Comparison of ENCODE assay signal across 10 cellular contexts in genomic region chr10:80191589-80192270, GRCh38. TPM values are rescaled to one million over a fixed set of nuclear protein-coding genes. Genes with fewer than 3 reads are reported as not detected.
DNase-seq lines count a peak whose midpoint lies in the region; ATAC-seq and TF ChIP-seq lines count a peak whose summit lies in the region.
"Had no signal": no experiment of that assay in that cellular context is flagged by ENCODE, and none has a peak within 500 bp of the region (broad histone marks: within the 10 kb centered on the region; RNA-seq: fewer than 3 reads in every experiment).

No MANE protein-coding gene starts in this region.

- H3K9ac ChIP-seq in PC-3 (ENCODE audit: low read length): no peak overlapping the region
- H3K9ac ChIP-seq in duodenal mucosa (ENCODE audit: low read depth in 1 of 2, low read length in 2 of 2): peak overlapping the region; percentile 19 to 55
- H3K9ac ChIP-seq in trophoblast cell (ENCODE audit: low read length): no peak overlapping the region

- H3K4me1 Mint-ChIP-seq in CD4-positive, alpha-beta memory T cell: peaks cover 58 to 84% (median 74%) of the 10 kb centered on the region in 4 donors

- no peak overlapping the region for H3K23ac ChIP-seq in trophoblast cell (ENCODE audit: low read length)

- no peak overlapping the region for H4K8ac ChIP-seq in trophoblast cell (ENCODE audit: low read depth, low read length)

- peak overlapping the region in 1 of 2 donors; percentile 6 for H3K4me3 ChIP-seq in CD4-positive, alpha-beta memory T cell (ENCODE audit: low read length in 2 of 2)
- H3K4me3 ChIP-seq in PC-3 (ENCODE audit: low read length): no peak overlapping the region
- H3K4me3 ChIP-seq in duodenal mucosa (ENCODE audit: low read depth in 1 of 2, low read length in 2 of 2): peak overlapping the region in 1 of 2 donors; percentile 35
- H3K4me3 ChIP-seq in trophoblast cell (ENCODE audit: low read depth, low read length): no peak overlapping the region
- H3K4me3 ChIP-seq: coronary artery had no signal

- ATAC-seq in PC-3: no peak
- no peak for ATAC-seq in GM18868 (IDR thresholded peaks at IDR 0.05; ENCODE audit: unreplicated experiment)
- ATAC-seq in HG02981 (IDR thresholded peaks at IDR 0.05; ENCODE audit: unreplicated experiment): no peak

- H3K27me3 Mint-ChIP-seq in CD4-positive, alpha-beta memory T cell: no peaks in the 10 kb centered on the region

- CTCF ChIA-PET in CD4-positive, alpha-beta memory T cell (lab: Charles Lee; ENCODE audit: partially characterized antibody): interaction anchor here (0.9 to 6.1 kb wide), 2 partner anchors 12 to 31 kb away, joined by 3 to 38 read pairs; no protein-coding TSS in a partner anchor
- CTCF ChIA-PET in PC-3 (lab: Charles Lee): no interaction called here

- no peaks in the 10 kb centered on the region for H3K9me3 ChIP-seq in CD4-positive, alpha-beta memory T cell (ENCODE audit: control insufficient read depth in 1 of 2, low read length in 2 of 2)
- H3K9me3 ChIP-seq in PC-3 (ENCODE audit: low read length) (no peaks in the 10 kb centered on the region), duodenal mucosa (ENCODE audit: control insufficient read depth in 1 of 2, low read length in 2 of 2) (no peaks in the 10 kb centered on the region), trophoblast cell (ENCODE audit: insufficient read depth, low read depth, low read length) (no peaks in the 10 kb centered on the region)

- peak overlapping the region; percentile 36 for H3K27ac ChIP-seq in CD4-positive, alpha-beta memory T cell (ENCODE audit: low read depth, low read length)
- peak overlapping the region; percentile 0; the same call in 1 of the 2 replicates for H3K27ac ChIP-seq in PC-3 (ENCODE audit: low read length)
- peak overlapping the region; percentile 83 for H3K27ac ChIP-seq in duodenal mucosa (ENCODE audit: low read depth, low read length)
- no peak overlapping the region for H3K27ac ChIP-seq in trophoblast cell (ENCODE audit: low read depth, low read length)
- H3K27ac ChIP-seq: coronary artery had no signal

- H3K4ac ChIP-seq in trophoblast cell (ENCODE audit: low read depth, low read length): peak overlapping the region; percentile 9

- no peak overlapping the region for H3K4me2 ChIP-seq in PC-3 (ENCODE audit: low read length)
- H3K4me2 ChIP-seq in trophoblast cell (ENCODE audit: low read length): no peak overlapping the region

- no TSS peak for BruUV-seq in PC-3 (replicated peaks; lab: Mats Ljungman, UMichigan)

- no peak overlapping the region for H2BK120ac ChIP-seq in trophoblast cell (ENCODE audit: insufficient read depth, low read length, poor library complexity)

- H3K27ac Mint-ChIP-seq in CD4-positive, alpha-beta memory T cell: peak overlapping the region; percentile 65 to 95 (median 91)

- POLR2A ChIA-PET in CD4-positive, alpha-beta memory T cell (lab: Charles Lee; ENCODE audit: partially characterized antibody): interaction anchor here (1.2 to 3.3 kb wide), 2 partner anchors 11 to 14 kb away, joined by 5 to 29 read pairs; no protein-coding TSS in a partner anchor
- POLR2A ChIA-PET in PC-3 (lab: Charles Lee; ENCODE audit: unreplicated experiment): no interaction called here

- no peaks in the 10 kb centered on the region for H3K27me3 ChIP-seq in CD4-positive, alpha-beta memory T cell (ENCODE audit: insufficient read depth, low read length)
- H3K27me3 ChIP-seq in PC-3 (ENCODE audit: low read length) (no peaks in the 10 kb centered on the region), duodenal mucosa (ENCODE audit: control insufficient read depth in 1 of 2, insufficient read depth in 2 of 2, low read length in 2 of 2) (no peaks in the 10 kb centered on the region), trophoblast cell (ENCODE audit: insufficient read depth, low read length) (no peaks in the 10 kb centered on the region)

- no peak overlapping the region for H3K14ac ChIP-seq in trophoblast cell (ENCODE audit: low read length)

- H3F3A ChIP-seq in PC-3 (ENCODE audit: low read length, unreplicated experiment): peaks cover 4% of the 10 kb centered on the region

- H2BK12ac ChIP-seq in trophoblast cell (ENCODE audit: low read length): no peak overlapping the region

- no peak overlapping the region for H4K12ac ChIP-seq in trophoblast cell (ENCODE audit: low read depth, low read length)

- H3K9me2 ChIP-seq in PC-3 (replicated peaks; ENCODE audit: low read length): no peaks in the 10 kb centered on the region

- H4K91ac ChIP-seq in trophoblast cell (ENCODE audit: low read depth, low read length): no peak overlapping the region

- H3K79me2 ChIP-seq in PC-3 (ENCODE audit: low read length) (peaks cover 98% of the 10 kb centered on the region), trophoblast cell (ENCODE audit: control insufficient read depth, insufficient read depth, low read length, poor library complexity) (peaks cover 11% of the 10 kb centered on the region)

- H2BK5ac ChIP-seq in trophoblast cell (ENCODE audit: low read depth, low read length, poor library complexity): no peak overlapping the region

- peaks cover 81% of the 10 kb centered on the region for H4K20me1 ChIP-seq in PC-3 (ENCODE audit: low read length)

- H3K9me3 Mint-ChIP-seq in CD4-positive, alpha-beta memory T cell: peaks cover 0 to 6% (median 0%) of the 10 kb centered on the region in 8 donors

- no peaks in the 10 kb centered on the region for H3K79me1 ChIP-seq in trophoblast cell (ENCODE audit: low read length)

- DNase-seq in CD4-positive, alpha-beta memory T cell: no peak
- DNase-seq in PC-3 (peak; percentile 80), trophoblast cell (peak; percentile 45 to 58), cerebellum (ENCODE audit: low spot score) (no peak)
- no peak for DNase-seq in NK-92 treated with Interleukin-12 subunit alpha and Interleukin-12 subunit beta, amount 100 ng/mL, for 24 hours (lab: John Stamatoyannopoulos, UW)
- DNase-seq: SHP77 treated with DMSO at 0.1 percent for 48 hours had no signal

- H3K36me3 ChIP-seq in CD4-positive, alpha-beta memory T cell (ENCODE audit: insufficient read depth, low read length): no peaks in the 10 kb centered on the region
- H3K36me3 ChIP-seq in PC-3 (ENCODE audit: low read depth, low read length) (peaks cover 45% of the 10 kb centered on the region), duodenal mucosa (ENCODE audit: control insufficient read depth in 1 of 2, insufficient read depth in 2 of 2, low read length in 2 of 2) (no peaks in the 10 kb centered on the region), trophoblast cell (ENCODE audit: control insufficient read depth in 1 of 2, insufficient read depth in 2 of 2, low read length in 2 of 2) (peaks cover 0 to 4% of the 10 kb centered on the region in 2 experiments)

- no CpG with 5 or more reads among the region's 16 CpGs for WGBS in trophoblast cell (ENCODE audit: extremely low coverage, insufficient coverage, insufficient read length)

- H3K36me3 Mint-ChIP-seq in CD4-positive, alpha-beta memory T cell: peaks cover 21 to 35% of the 10 kb centered on the region in 2 donors

- no peak overlapping the region for H3K18ac ChIP-seq in trophoblast cell (ENCODE audit: low read length)

- H2AFZ ChIP-seq in PC-3 (ENCODE audit: low read length): no peak overlapping the region
- H2AFZ ChIP-seq in trophoblast cell (ENCODE audit: insufficient read depth, low read length, poor library complexity): peak overlapping the region; percentile 6

- intact Hi-C loops in CD4-positive, alpha-beta memory T cell (cut with micrococcal nuclease): no loop called here
- intact Hi-C loops in PC-3 (cut with micrococcal nuclease): loop anchor here (10.0 kb wide), 1 partner anchor 1737 kb away; no protein-coding TSS in a partner anchor

- TF ChIP-seq CTCF in PC-3 (conservative IDR thresholded peaks at IDR 0.05; ENCODE audit: low read depth, low read length): no peak

- no peak overlapping the region for H2AK5ac ChIP-seq in trophoblast cell (ENCODE audit: low read length)

- H3K4me1 ChIP-seq in CD4-positive, alpha-beta memory T cell (ENCODE audit: insufficient read depth, low read length): peaks cover 83% of the 10 kb centered on the region
- peaks cover 40% of the 10 kb centered on the region for H3K4me1 ChIP-seq in PC-3 (ENCODE audit: insufficient read depth, low read length)
- peaks cover 63 to 65% of the 10 kb centered on the region in 2 donors for H3K4me1 ChIP-seq in duodenal mucosa (ENCODE audit: control insufficient read depth in 1 of 2, insufficient read depth in 2 of 2, low read length in 2 of 2)
- peaks cover 5 to 12% of the 10 kb centered on the region in 2 experiments for H3K4me1 ChIP-seq in trophoblast cell (ENCODE audit: control insufficient read depth in 1 of 2, insufficient read depth in 2 of 2, low read length in 2 of 2)

- H3K4me3 Mint-ChIP-seq in CD4-positive, alpha-beta memory T cell: peak overlapping the region in 7 of 8 donors; percentile 27 to 74 (median 51)

RNA-seq across cellular contexts. Expression of gene ANXA11, which starts 13.6 kb away (rescaled TPM):
- 100 to 1,000 TPM; 202 to 211 TPM for total RNA-seq in CD4-positive, alpha-beta memory T cell
- polyA plus RNA-seq in CD4-positive, alpha-beta memory T cell: 100 to 1,000 TPM; 173 to 342 TPM
- 434 and 520 TPM in 2 replicates for total RNA-seq in PC-3 (2014; rRNA removed)
- 460 and 504 TPM in 2 replicates for polyA plus RNA-seq in trophoblast cell (2013)
- 5.4 TPM for total RNA-seq in cerebellum

RNA-seq across cellular contexts. Expression of gene PLAC9, which starts 59.2 kb away (rescaled TPM):
- not detected for total RNA-seq in CD4-positive, alpha-beta memory T cell
- under 1 TPM in 1 of 2 donors, not detected in 1; 0.81 TPM for polyA plus RNA-seq in CD4-positive, alpha-beta memory T cell
- total RNA-seq in PC-3 (2014; rRNA removed) (0.81 and 2.0 TPM in 2 replicates), cerebellum (6.3 TPM)
- 12.4 and 12.5 TPM in 2 replicates for polyA plus RNA-seq in trophoblast cell (2013)

Comparison
In these comparisons a context has a peak if more than half of its experiments do, and no peak if none do; other contexts are left out.
1. DNase-seq: peak in PC-3 (single experiment) and trophoblast cell (2 of 2); none in CD4-positive, alpha-beta memory T cell (0 of 5), NK-92 treated with Interleukin-12 subunit alpha and Interleukin-12 subunit beta, amount 100 ng/mL, for 24 hours (single experiment) and cerebellum (single experiment).
2. H3K9ac ChIP-seq: peak in duodenal mucosa (2 of 2); none in PC-3 (single experiment) and trophoblast cell (single experiment).
3. RNA of gene ANXA11, which starts 13.6 kb away (total RNA-seq): 434 to 520 TPM in PC-3 and 202 to 211 TPM in CD4-positive, alpha-beta memory T cell; 5.4 TPM in cerebellum (single experiment); every median in the first group is over 10 times any median in the second.